Comparison of ENCODE assay signal across 1 cellular context in the genomic region with DNA sequence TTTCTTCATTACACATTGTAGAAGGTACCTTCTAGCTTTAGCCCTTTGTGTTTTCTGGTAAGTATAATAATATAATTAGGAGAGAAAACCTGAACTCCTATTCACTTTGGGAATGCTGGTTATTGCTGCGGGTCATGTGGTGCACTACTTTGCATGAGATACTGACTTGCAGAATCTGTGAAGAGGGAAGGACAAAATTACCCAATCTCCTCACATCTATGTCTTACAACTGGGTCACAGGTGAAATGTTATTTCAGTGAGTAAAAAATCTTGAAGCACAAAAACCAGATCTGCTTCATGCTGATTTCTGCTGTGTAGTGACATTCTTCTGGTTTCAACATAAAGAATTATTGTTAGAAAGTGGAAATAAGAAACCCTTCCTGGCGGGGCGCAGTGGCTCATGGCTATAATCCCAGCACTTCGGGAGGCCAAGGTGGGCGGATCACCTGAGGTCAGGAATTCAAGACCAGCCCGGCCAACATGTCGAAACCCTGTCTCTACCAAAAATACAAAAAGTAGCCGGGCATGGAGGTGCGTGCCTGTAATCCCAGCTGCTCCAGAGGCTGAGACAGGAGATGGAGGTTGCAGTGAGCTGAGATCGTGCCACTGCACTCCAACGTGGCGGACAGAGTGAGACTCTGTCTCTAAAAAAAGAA.
TF ChIP-seq lines count a peak whose summit lies in the region.

No MANE protein-coding gene starts in this region.

TF ChIP-seq in GM23338, 12 proteins besides CTCF, POLR2A, EP300 and RAD21 (continued from another document):
- TF ChIP-seq ZNF462 (CRISPR knock-in tag; IDR thresholded peaks at IDR 0.05): no peak
- no peak for TF ChIP-seq CREB1 (CRISPR knock-in tag; IDR thresholded peaks at IDR 0.05; ENCODE audit: low read depth)
- TF ChIP-seq POLR2AphosphoS5 (IDR thresholded peaks at IDR 0.05; ENCODE audit: low read depth): no peak
- TF ChIP-seq EZH2 (IDR thresholded peaks at IDR 0.05; ENCODE audit: low read depth, unreplicated experiment): no peak
- no peak for TF ChIP-seq ZNF114 (CRISPR knock-in tag; IDR thresholded peaks at IDR 0.05)
- TF ChIP-seq EZH2phosphoT487 (IDR thresholded peaks at IDR 0.05; ENCODE audit: unreplicated experiment): no peak
- TF ChIP-seq STAT1 (IDR thresholded peaks at IDR 0.05; ENCODE audit: unreplicated experiment): no peak
- TF ChIP-seq, protein P1, sequence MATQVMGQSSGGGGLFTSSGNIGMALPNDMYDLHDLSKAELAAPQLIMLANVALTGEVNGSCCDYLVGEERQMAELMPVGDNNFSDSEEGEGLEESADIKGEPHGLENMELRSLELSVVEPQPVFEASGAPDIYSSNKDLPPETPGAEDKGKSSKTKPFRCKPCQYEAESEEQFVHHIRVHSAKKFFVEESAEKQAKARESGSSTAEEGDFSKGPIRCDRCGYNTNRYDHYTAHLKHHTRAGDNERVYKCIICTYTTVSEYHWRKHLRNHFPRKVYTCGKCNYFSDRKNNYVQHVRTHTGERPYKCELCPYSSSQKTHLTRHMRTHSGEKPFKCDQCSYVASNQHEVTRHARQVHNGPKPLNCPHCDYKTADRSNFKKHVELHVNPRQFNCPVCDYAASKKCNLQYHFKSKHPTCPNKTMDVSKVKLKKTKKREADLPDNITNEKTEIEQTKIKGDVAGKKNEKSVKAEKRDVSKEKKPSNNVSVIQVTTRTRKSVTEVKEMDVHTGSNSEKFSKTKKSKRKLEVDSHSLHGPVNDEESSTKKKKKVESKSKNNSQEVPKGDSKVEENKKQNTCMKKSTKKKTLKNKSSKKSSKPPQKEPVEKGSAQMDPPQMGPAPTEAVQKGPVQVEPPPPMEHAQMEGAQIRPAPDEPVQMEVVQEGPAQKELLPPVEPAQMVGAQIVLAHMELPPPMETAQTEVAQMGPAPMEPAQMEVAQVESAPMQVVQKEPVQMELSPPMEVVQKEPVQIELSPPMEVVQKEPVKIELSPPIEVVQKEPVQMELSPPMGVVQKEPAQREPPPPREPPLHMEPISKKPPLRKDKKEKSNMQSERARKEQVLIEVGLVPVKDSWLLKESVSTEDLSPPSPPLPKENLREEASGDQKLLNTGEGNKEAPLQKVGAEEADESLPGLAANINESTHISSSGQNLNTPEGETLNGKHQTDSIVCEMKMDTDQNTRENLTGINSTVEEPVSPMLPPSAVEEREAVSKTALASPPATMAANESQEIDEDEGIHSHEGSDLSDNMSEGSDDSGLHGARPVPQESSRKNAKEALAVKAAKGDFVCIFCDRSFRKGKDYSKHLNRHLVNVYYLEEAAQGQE (IDR thresholded peaks at IDR 0.05; ENCODE audit: unreplicated experiment): no peak
- TF ChIP-seq JUNB (IDR thresholded peaks at IDR 0.05; ENCODE audit: unreplicated experiment): no peak
- TF ChIP-seq ETS1 (IDR thresholded peaks at IDR 0.05): no peak
